In the genomic region with DNA sequence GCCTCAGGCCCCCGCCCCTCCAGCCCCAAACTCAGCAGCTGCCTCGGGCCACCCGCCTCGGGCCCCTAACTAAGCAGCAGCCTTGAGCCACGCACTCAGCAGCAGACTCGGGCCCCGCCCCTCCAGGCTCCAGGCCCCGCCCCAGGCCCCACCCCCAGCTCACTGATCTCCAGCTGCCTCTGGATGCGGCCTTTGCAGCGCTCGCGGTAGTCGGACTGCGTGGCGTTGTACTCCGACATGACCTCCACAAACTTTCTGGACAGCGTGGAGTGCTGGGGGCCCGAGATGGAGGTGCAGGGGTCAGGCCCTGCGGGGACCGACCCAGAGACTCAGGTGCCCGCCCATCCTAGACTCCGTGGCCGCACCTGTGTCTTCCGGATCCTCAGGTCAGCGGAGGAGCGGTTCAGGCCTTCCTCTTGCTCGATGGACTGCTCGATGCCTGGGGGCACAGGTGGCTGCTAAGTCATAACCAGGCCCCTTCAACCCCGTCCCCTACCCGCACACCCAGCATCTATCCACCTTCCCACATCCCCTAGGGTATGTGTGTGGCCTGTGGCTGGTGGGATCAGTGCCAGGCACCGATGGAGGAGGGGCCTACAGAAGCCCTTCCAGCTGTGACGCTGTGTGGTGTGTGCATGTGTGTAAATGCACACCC, we compare ENCODE assay signal across 9 cellular contexts. TPM values are rescaled to one million over a fixed set of nuclear protein-coding genes. Genes with fewer than 3 reads are reported as not detected.
DNase-seq lines count a peak whose midpoint lies in the region; ATAC-seq lines count a peak whose summit lies in the region.
"Had no signal": no experiment of that assay in that cellular context is flagged by ENCODE, and none has a peak within 500 bp of the region (broad histone marks: within the 10 kb centered on the region; RNA-seq: fewer than 3 reads in every experiment).

No MANE protein-coding gene starts in this region.

- peak; percentile 31 for ATAC-seq in activated CD8-positive, alpha-beta memory T cell treated with anti-CD3 and anti-CD28 coated beads, Interleukin-2, amount 10 ng/mL, durations not matched to agents 7 days and 5 days
- peak; percentile 56 for ATAC-seq in stimulated activated naive CD8-positive, alpha-beta T cell treated with anti-CD3 and anti-CD28 coated beads, Interleukin-15, amount 100 ng/mL, for 72 hours
- ATAC-seq in HG03354 (IDR thresholded peaks at IDR 0.05; ENCODE audit: poor library complexity, severe bottlenecking, unreplicated experiment) = no peak

- peaks cover 8% of the 10 kb centered on the region for H3K36me3 Mint-ChIP-seq in activated CD8-positive, alpha-beta memory T cell treated with anti-CD3 and anti-CD28 coated beads, Interleukin-2, amount 10 ng/mL, durations not matched to agents 7 days and 5 days
- peaks cover 12% of the 10 kb centered on the region for H3K36me3 Mint-ChIP-seq in activated naive CD8-positive, alpha-beta T cell treated with anti-CD3 and anti-CD28 coated beads for 36 hours

- no peaks in the 10 kb centered on the region for H3K9me3 Mint-ChIP-seq in activated CD8-positive, alpha-beta memory T cell treated with anti-CD3 and anti-CD28 coated beads, Interleukin-2, amount 10 ng/mL, durations not matched to agents 7 days and 5 days (ENCODE audit: low read depth)
- H3K9me3 Mint-ChIP-seq in activated naive CD8-positive, alpha-beta T cell treated with anti-CD3 and anti-CD28 coated beads for 36 hours = no peaks in the 10 kb centered on the region
- H3K9me3 Mint-ChIP-seq in stimulated activated naive CD8-positive, alpha-beta T cell treated with anti-CD3 and anti-CD28 coated beads, Interleukin-15, amount 100 ng/mL, for 72 hours = no peaks in the 10 kb centered on the region
- H3K9me3 Mint-ChIP-seq: CD8-positive, alpha-beta memory T cell had no signal

- no peak for DNase-seq in activated CD8-positive, alpha-beta memory T cell treated with anti-CD3 and anti-CD28 coated beads, Interleukin-2, amount 10 ng/mL, durations not matched to agents 7 days and 5 days
- DNase-seq in activated CD8-positive, alpha-beta memory T cell treated with anti-CD3 and anti-CD28 coated beads, Interleukin-2, amount 50 U/mL, for 4 hours = no peak
- DNase-seq in activated naive CD8-positive, alpha-beta T cell treated with anti-CD3 and anti-CD28 coated beads for 36 hours = peak; percentile 43
- peak; percentile 94 for DNase-seq in iPS-NIHi7 (ENCODE audit: extremely low spot score)
- DNase-seq in stimulated activated naive CD8-positive, alpha-beta T cell treated with anti-CD3 and anti-CD28 coated beads, Interleukin-15, amount 100 ng/mL, for 72 hours = no peak
- DNase-seq in GDM1 (lab: John Stamatoyannopoulos, UW) = no peak
- no peak for DNase-seq in GM19240 (ENCODE audit: insufficient read length, low spot score)

- CTCF ChIA-PET in activated CD8-positive, alpha-beta memory T cell treated with anti-CD3 and anti-CD28 coated beads, Interleukin-2, amount 10 ng/mL, durations not matched to agents 7 days and 5 days (lab: Charles Lee) = interaction anchor here (1.0 to 1.5 kb wide), 2 partner anchors 10 to 97 kb away, joined by 3 to 5 read pairs; no protein-coding TSS in a partner anchor

- peaks cover 8% of the 10 kb centered on the region for H3K4me1 Mint-ChIP-seq in activated CD8-positive, alpha-beta memory T cell treated with anti-CD3 and anti-CD28 coated beads, Interleukin-2, amount 10 ng/mL, durations not matched to agents 7 days and 5 days
- H3K4me1 Mint-ChIP-seq in activated naive CD8-positive, alpha-beta T cell treated with anti-CD3 and anti-CD28 coated beads for 36 hours = peaks cover 12% of the 10 kb centered on the region
- peaks cover 32% of the 10 kb centered on the region for H3K4me1 Mint-ChIP-seq in stimulated activated naive CD8-positive, alpha-beta T cell treated with anti-CD3 and anti-CD28 coated beads, Interleukin-15, amount 100 ng/mL, for 72 hours

- no peak overlapping the region for H3K27ac Mint-ChIP-seq in activated CD8-positive, alpha-beta memory T cell treated with anti-CD3 and anti-CD28 coated beads, Interleukin-2, amount 10 ng/mL, durations not matched to agents 7 days and 5 days
- no peak overlapping the region for H3K27ac Mint-ChIP-seq in activated naive CD8-positive, alpha-beta T cell treated with anti-CD3 and anti-CD28 coated beads for 36 hours
- no peak overlapping the region for H3K27ac Mint-ChIP-seq in stimulated activated naive CD8-positive, alpha-beta T cell treated with anti-CD3 and anti-CD28 coated beads, Interleukin-15, amount 100 ng/mL, for 72 hours

- H3K4me3 Mint-ChIP-seq in activated CD8-positive, alpha-beta memory T cell treated with anti-CD3 and anti-CD28 coated beads, Interleukin-2, amount 10 ng/mL, durations not matched to agents 7 days and 5 days = no peak overlapping the region
- no peak overlapping the region for H3K4me3 Mint-ChIP-seq in activated naive CD8-positive, alpha-beta T cell treated with anti-CD3 and anti-CD28 coated beads for 36 hours
- H3K4me3 Mint-ChIP-seq in stimulated activated naive CD8-positive, alpha-beta T cell treated with anti-CD3 and anti-CD28 coated beads, Interleukin-15, amount 100 ng/mL, for 72 hours = peak overlapping the region; percentile 12 to 13
- H3K4me3 Mint-ChIP-seq: CD8-positive, alpha-beta memory T cell had no signal

- H3K27me3 Mint-ChIP-seq in activated CD8-positive, alpha-beta memory T cell treated with anti-CD3 and anti-CD28 coated beads, Interleukin-2, amount 10 ng/mL, durations not matched to agents 7 days and 5 days = no peaks in the 10 kb centered on the region
- no peaks in the 10 kb centered on the region for H3K27me3 Mint-ChIP-seq in activated naive CD8-positive, alpha-beta T cell treated with anti-CD3 and anti-CD28 coated beads for 36 hours
- H3K27me3 Mint-ChIP-seq in stimulated activated naive CD8-positive, alpha-beta T cell treated with anti-CD3 and anti-CD28 coated beads, Interleukin-15, amount 100 ng/mL, for 72 hours = no peaks in the 10 kb centered on the region

RNA-seq across cellular contexts. Expression of a gene that starts 15.4 kb away (rescaled TPM):
- 10 to 100 TPM; 13.8 to 15.8 TPM for total RNA-seq in activated CD8-positive, alpha-beta memory T cell treated with anti-CD3 and anti-CD28 coated beads, Interleukin-2, amount 10 ng/mL, durations not matched to agents 7 days and 5 days
- 1 to 10 TPM; 4.9 TPM for total RNA-seq in activated naive CD8-positive, alpha-beta T cell treated with anti-CD3 and anti-CD28 coated beads for 36 hours

RNA-seq across cellular contexts. Expression of a gene that starts 20.7 kb away (rescaled TPM):
- total RNA-seq in activated CD8-positive, alpha-beta memory T cell treated with anti-CD3 and anti-CD28 coated beads, Interleukin-2, amount 10 ng/mL, durations not matched to agents 7 days and 5 days = 10 to 100 TPM; 60.5 to 72.7 TPM
- total RNA-seq in activated naive CD8-positive, alpha-beta T cell treated with anti-CD3 and anti-CD28 coated beads for 36 hours = 100 to 1,000 TPM; 117 to 124 TPM

RNA-seq across cellular contexts. Expression of a gene that starts 20.9 kb away (rescaled TPM):
- total RNA-seq in activated CD8-positive, alpha-beta memory T cell treated with anti-CD3 and anti-CD28 coated beads, Interleukin-2, amount 10 ng/mL, durations not matched to agents 7 days and 5 days = 1 to 10 TPM; 7.0 to 9.0 TPM
- 10 to 100 TPM in 1 of 2 experiments, 1 to 10 TPM in 1; 9.5 to 10.7 TPM for total RNA-seq in activated naive CD8-positive, alpha-beta T cell treated with anti-CD3 and anti-CD28 coated beads for 36 hours

RNA-seq across cellular contexts. Expression of a gene that starts 34.5 kb away (rescaled TPM):
- 10 to 100 TPM; 15.9 to 19.2 TPM for total RNA-seq in activated CD8-positive, alpha-beta memory T cell treated with anti-CD3 and anti-CD28 coated beads, Interleukin-2, amount 10 ng/mL, durations not matched to agents 7 days and 5 days
- 10 to 100 TPM; 24.2 to 25.2 TPM for total RNA-seq in activated naive CD8-positive, alpha-beta T cell treated with anti-CD3 and anti-CD28 coated beads for 36 hours

RNA-seq across cellular contexts. Expression of a gene that starts 36.5 kb away (rescaled TPM):
- not detected for total RNA-seq in activated CD8-positive, alpha-beta memory T cell treated with anti-CD3 and anti-CD28 coated beads, Interleukin-2, amount 10 ng/mL, durations not matched to agents 7 days and 5 days
- under 1 TPM; 0.44 to 0.45 TPM for total RNA-seq in activated naive CD8-positive, alpha-beta T cell treated with anti-CD3 and anti-CD28 coated beads for 36 hours

Comparison
In these comparisons a context has a peak if more than half of its experiments do, and no peak if none do; other contexts are left out.
1. DNase-seq: peak in activated naive CD8-positive, alpha-beta T cell treated with anti-CD3 and anti-CD28 coated beads for 36 hours (single experiment) and iPS-NIHi7 (single experiment); none in activated CD8-positive, alpha-beta memory T cell treated with anti-CD3 and anti-CD28 coated beads, Interleukin-2, amount 10 ng/mL, durations not matched to agents 7 days and 5 days (single experiment), activated CD8-positive, alpha-beta memory T cell treated with anti-CD3 and anti-CD28 coated beads, Interleukin-2, amount 50 U/mL, for 4 hours (single experiment), stimulated activated naive CD8-positive, alpha-beta T cell treated with anti-CD3 and anti-CD28 coated beads, Interleukin-15, amount 100 ng/mL, for 72 hours (0 of 2), GDM1 (single experiment) and GM19240 (single experiment).
2. H3K4me3 Mint-ChIP-seq: peak in stimulated activated naive CD8-positive, alpha-beta T cell treated with anti-CD3 and anti-CD28 coated beads, Interleukin-15, amount 100 ng/mL, for 72 hours (2 of 2); none in activated CD8-positive, alpha-beta memory T cell treated with anti-CD3 and anti-CD28 coated beads, Interleukin-2, amount 10 ng/mL, durations not matched to agents 7 days and 5 days (single experiment) and activated naive CD8-positive, alpha-beta T cell treated with anti-CD3 and anti-CD28 coated beads for 36 hours (single experiment).